Comparison of ENCODE assay signal across 24 cellular contexts in genomic region chr13:113397606-113398425, GRCh38. TPM values are rescaled to one million over a fixed set of nuclear protein-coding genes. Genes with fewer than 3 reads are reported as not detected.
DNase-seq lines count a peak whose midpoint lies in the region; ATAC-seq and TF ChIP-seq lines count a peak whose summit lies in the region.
"Had no signal": no experiment of that assay in that cellular context is flagged by ENCODE, and none has a peak within 500 bp of the region (broad histone marks: within the 10 kb centered on the region; RNA-seq: fewer than 3 reads in every experiment).

No MANE protein-coding gene starts in this region.

- no peak overlapping the region for H3K14ac ChIP-seq in mesenchymal stem cell (ENCODE audit: low read length in 2 of 2)

- H3K79me1 ChIP-seq in mesenchymal stem cell (replicated peaks; ENCODE audit: low read length, poor library complexity, severe bottlenecking): no peaks in the 10 kb centered on the region

- H3K36me3 ChIP-seq in left ventricle myocardium inferior (no peaks in the 10 kb centered on the region), mesenchymal stem cell (ENCODE audit: control insufficient read depth in 1 of 2, insufficient read depth in 2 of 2, low read depth in 1 of 2, low read length in 2 of 2) (no peaks in the 10 kb centered on the region), upper lobe of right lung (no peaks in the 10 kb centered on the region)
- H3K36me3 ChIP-seq: colonic mucosa had no signal

- no peaks in the 10 kb centered on the region for H3K9me3 Mint-ChIP-seq in chondrocyte (ENCODE audit: low read depth)
- H3K9me3 Mint-ChIP-seq: CD14-positive monocyte, neural crest cell had no signal

- H3K4me1 ChIP-seq in left ventricle myocardium inferior: peaks cover 63% of the 10 kb centered on the region
- H3K4me1 ChIP-seq in mesenchymal stem cell (ENCODE audit: control insufficient read depth, insufficient read depth, low read depth, low read length): peaks cover 29% of the 10 kb centered on the region
- H3K4me1 ChIP-seq in upper lobe of right lung: peaks cover 7% of the 10 kb centered on the region
- H3K4me1 ChIP-seq: testis had no signal

- no peak overlapping the region for H3K9ac ChIP-seq in mesenchymal stem cell (ENCODE audit: low read length)

- H4K91ac ChIP-seq in mesenchymal stem cell (ENCODE audit: low read length): no peak overlapping the region

- no peak overlapping the region for H2BK120ac ChIP-seq in mesenchymal stem cell (ENCODE audit: low read depth, low read length)

- H3K27me3 ChIP-seq in left ventricle myocardium inferior (ENCODE audit: low read depth) (peaks cover 18% of the 10 kb centered on the region), mesenchymal stem cell (ENCODE audit: control insufficient read depth in 1 of 2, insufficient read depth in 1 of 2, low read length in 2 of 2) (peaks cover 0 to 18% of the 10 kb centered on the region in 2 experiments), upper lobe of right lung (no peaks in the 10 kb centered on the region)
- H3K27me3 ChIP-seq: colonic mucosa, testis had no signal

- H3K4me3 ChIP-seq in left ventricle myocardium inferior (no peak overlapping the region), mesenchymal stem cell (ENCODE audit: insufficient read depth in 1 of 2, low read depth in 1 of 2, low read length in 2 of 2) (no peak overlapping the region), upper lobe of right lung (no peak overlapping the region)
- H3K4me3 ChIP-seq: colonic mucosa, testis had no signal

- H3K27me3 Mint-ChIP-seq in chondrocyte (ENCODE audit: low read depth): no peaks in the 10 kb centered on the region
- H3K27me3 Mint-ChIP-seq: activated naive CD8-positive, alpha-beta T cell had no signal

- no peak overlapping the region for H3K4me2 ChIP-seq in mesenchymal stem cell (ENCODE audit: low read length, poor library complexity, severe bottlenecking)

- no peak overlapping the region for H2AFZ ChIP-seq in mesenchymal stem cell (ENCODE audit: low read depth, low read length)

- 89% methylated on average over 20 of the region's 20 CpGs for WGBS in mesenchymal stem cell

- H3K36me3 Mint-ChIP-seq in chondrocyte (ENCODE audit: low read depth): no peaks in the 10 kb centered on the region
- H3K36me3 Mint-ChIP-seq: activated naive CD8-positive, alpha-beta T cell; CD14-positive monocyte had no signal

- H2BK5ac ChIP-seq in mesenchymal stem cell (ENCODE audit: low read depth, low read length, poor library complexity, severe bottlenecking): no peak overlapping the region

- H2BK15ac ChIP-seq in mesenchymal stem cell (ENCODE audit: low read depth, poor library complexity, severe bottlenecking): no peak overlapping the region

- peaks cover 48% of the 10 kb centered on the region for H3K4me1 Mint-ChIP-seq in chondrocyte (ENCODE audit: low read depth)

- H3K27ac ChIP-seq in left ventricle myocardium inferior (replicated peaks) (peak overlapping the region; percentile 97), mesenchymal stem cell (ENCODE audit: low read length, poor library complexity, severe bottlenecking) (no peak overlapping the region), upper lobe of right lung (no peak overlapping the region)
- H3K27ac ChIP-seq: colonic mucosa, testis had no signal

- TF ChIP-seq CTCF in left ventricle myocardium inferior (IDR thresholded peaks at IDR 0.05; ENCODE audit: borderline replicate concordance): no peak
- TF ChIP-seq CTCF in chondrocyte (IDR thresholded peaks at IDR 0.05): no peak
- TF ChIP-seq CTCF in upper lobe of right lung (IDR thresholded peaks at IDR 0.05): no peak

- H3K4me3 Mint-ChIP-seq in chondrocyte (ENCODE audit: unreplicated experiment): no peak overlapping the region
- H3K4me3 Mint-ChIP-seq: activated naive CD8-positive, alpha-beta T cell; CD14-positive monocyte; neural crest cell had no signal

- H4K8ac ChIP-seq in mesenchymal stem cell (ENCODE audit: low read length): no peak overlapping the region

- no peak overlapping the region for H3K23ac ChIP-seq in mesenchymal stem cell (ENCODE audit: low read length in 2 of 2)

- no peak for DNase-seq in left ventricle myocardium inferior
- no peak for DNase-seq in Right ventricle myocardium superior
- peak; percentile 47 for DNase-seq in chondrocyte (ENCODE audit: low spot score)
- DNase-seq in mesenchymal stem cell: no peak
- peak; percentile 64 for DNase-seq in upper lobe of right lung
- no peak for DNase-seq in NCI-H1048 (lab: John Stamatoyannopoulos, UW)
- DNase-seq in effector CD4-positive, alpha-beta T cell: no peak
- no peak for DNase-seq in activated gamma-delta T cell treated with Interleukin-2 at 50 U/mL for 16 hours
- DNase-seq: activated CD4-positive, CD25-positive, alpha-beta regulatory T cell treated with anti-CD3 and anti-CD28 coated beads, Interleukin-2, amount 50 U/mL, for 72 hours; activated CD8-positive, alpha-beta memory T cell treated with anti-CD3 and anti-CD28 coated beads for 24 hours; activated T-cell treated with anti-CD3 and anti-CD28 coated beads, Interleukin-2, amount 50 U/mL, for 48 hours; colonic mucosa; DMS 273 treated with DMSO at 0.1 percent for 48 hours; hippocampal formation; midbrain; NCI-H1105; NCI-H524; stimulated activated CD4-positive, alpha-beta T cell treated with anti-CD3 and anti-CD28 coated beads, Interleukin-15, amount 100 ng/mL, for 24 hours; testis had no signal

- no peak overlapping the region for H3K4ac ChIP-seq in mesenchymal stem cell (ENCODE audit: low read depth in 1 of 2, low read length in 2 of 2)

- intact Hi-C loops in left ventricle myocardium inferior (cut with micrococcal nuclease): no loop called here
- intact Hi-C loops in Right ventricle myocardium superior (cut with DNase I): loop anchor here (10.0 kb wide), 1 partner anchor 103 kb away; the partner anchor contains the start of gene LAMP1
- intact Hi-C loops in upper lobe of right lung (cut with DNase I): no loop called here

- H3K9me3 ChIP-seq in left ventricle myocardium inferior (replicated peaks) (no peaks in the 10 kb centered on the region), mesenchymal stem cell (ENCODE audit: control insufficient read depth, low read length) (no peaks in the 10 kb centered on the region), upper lobe of right lung (no peaks in the 10 kb centered on the region)
- H3K9me3 ChIP-seq: colonic mucosa, testis had no signal

- no peak overlapping the region for H2BK12ac ChIP-seq in mesenchymal stem cell (ENCODE audit: low read length in 2 of 2)

- ATAC-seq in Right ventricle myocardium superior (ENCODE audit: poor library complexity) (no peak), upper lobe of right lung (no peak)

- no peak overlapping the region for H3K18ac ChIP-seq in mesenchymal stem cell (ENCODE audit: low read depth in 1 of 2, low read length in 2 of 2)

- H3K27ac Mint-ChIP-seq in chondrocyte (ENCODE audit: unreplicated experiment): peak overlapping the region; percentile 65
- H3K27ac Mint-ChIP-seq: activated naive CD8-positive, alpha-beta T cell; CD14-positive monocyte had no signal

- peak overlapping the region; percentile 12 for H2AK5ac ChIP-seq in mesenchymal stem cell (ENCODE audit: low read length, severe bottlenecking)

RNA-seq across cellular contexts. Expression of gene GRTP1, which starts 33.9 kb away (rescaled TPM):
- 1.6 TPM for total RNA-seq in left ventricle myocardium inferior
- 1.1 TPM for total RNA-seq in Right ventricle myocardium superior
- 1.3 to 1.7 TPM (median 1.7 TPM) in 3 replicates for total RNA-seq in chondrocyte
- polyA plus RNA-seq in mesenchymal stem cell (2013, experiment 1 of 2): 0.32 TPM
- polyA plus RNA-seq in mesenchymal stem cell (2013, experiment 2 of 2): 0.23 TPM
- total RNA-seq in upper lobe of right lung: 6.1 TPM
- total RNA-seq: endothelial cell of umbilical vein, LHCN-M2 had no signal
- polyA plus RNA-seq: CD14-positive monocyte, endothelial cell of umbilical vein had no signal

RNA-seq across cellular contexts. Expression of gene ADPRHL1, which starts 55.5 kb away (rescaled TPM):
- total RNA-seq in left ventricle myocardium inferior (484 TPM), Right ventricle myocardium superior (506 TPM), chondrocyte (6.3 to 8.8 TPM (median 8.4 TPM) in 3 replicates), upper lobe of right lung (1.9 TPM)
- polyA plus RNA-seq in mesenchymal stem cell (2013, experiment 1 of 2): 0.48 TPM
- 0.49 TPM for polyA plus RNA-seq in mesenchymal stem cell (2013, experiment 2 of 2)

Comparison
In these comparisons a context has a peak if more than half of its experiments do, and no peak if none do; other contexts are left out.
1. DNase-seq: peak in chondrocyte (single experiment) and upper lobe of right lung (single experiment); none in left ventricle myocardium inferior (single experiment), Right ventricle myocardium superior (single experiment), mesenchymal stem cell (single experiment), NCI-H1048 (single experiment), effector CD4-positive, alpha-beta T cell (single experiment) and activated gamma-delta T cell treated with Interleukin-2 at 50 U/mL for 16 hours (single experiment).
2. RNA of gene ADPRHL1, which starts 55.5 kb away (total RNA-seq): 506 TPM in Right ventricle myocardium superior (single experiment) and 484 TPM in left ventricle myocardium inferior (single experiment); 6.3 to 8.8 TPM in chondrocyte and 1.9 TPM in upper lobe of right lung (single experiment); every median in the first group is over 10 times any median in the second.